ENCODE assay signal across 7 cellular contexts in the genomic region with DNA sequence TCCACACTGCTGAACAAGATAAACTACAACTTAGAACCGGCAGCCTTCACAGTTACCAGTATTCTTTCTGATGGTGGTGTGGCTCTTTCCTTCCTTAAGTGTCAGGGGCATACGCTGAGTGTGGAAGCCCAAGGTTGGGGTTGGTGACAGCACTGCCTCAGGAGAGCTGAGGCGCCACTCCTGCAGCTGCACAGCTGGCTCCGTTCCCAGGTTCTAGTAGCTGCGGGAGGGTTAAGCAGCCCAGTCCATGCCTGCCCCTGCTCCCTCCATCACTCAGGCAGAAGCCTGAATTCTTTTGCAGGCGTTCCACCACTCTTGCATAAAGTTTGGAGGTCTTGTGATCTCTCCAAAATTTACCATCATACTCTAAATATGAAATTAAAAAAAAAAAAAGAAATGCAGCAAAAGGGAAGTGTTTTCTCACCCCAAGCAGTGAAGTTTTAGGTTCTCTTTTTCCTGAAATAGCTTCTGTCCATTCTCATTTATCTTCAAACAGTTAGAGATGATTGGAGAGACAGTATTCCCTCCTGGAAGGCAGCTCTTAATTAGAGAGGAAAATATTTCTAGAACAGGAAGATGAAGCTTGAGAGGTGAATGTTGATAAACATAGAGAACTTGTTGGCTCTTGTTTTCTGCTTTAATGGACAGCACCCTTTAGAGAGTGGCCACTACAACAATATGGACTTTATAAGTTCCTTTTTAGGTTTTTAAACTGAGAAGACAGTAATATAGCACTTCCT.
DNase-seq lines count a peak whose midpoint lies in the region; ATAC-seq and TF ChIP-seq lines count a peak whose summit lies in the region.

No MANE protein-coding gene starts in this region.

- peak overlapping the region in 4 of 10 donors; percentile 5 to 55 (median 23) for H3K4me3 Mint-ChIP-seq in naive thymus-derived CD4-positive, alpha-beta T cell
- no peak overlapping the region for H3K4me3 Mint-ChIP-seq in CD4-positive, alpha-beta T cell

- TF ChIP-seq CTCF in fibroblast of mammary gland (conservative IDR thresholded peaks at IDR 0.05; ENCODE audit: control insufficient read depth, insufficient read depth, low read depth, low read length) = no peak
- TF ChIP-seq CTCF in CD4-positive, alpha-beta T cell (IDR thresholded peaks at IDR 0.05) = no peak

- peak overlapping the region; percentile 60 for H3K4me3 ChIP-seq in fibroblast of mammary gland (ENCODE audit: control insufficient read depth, low read depth, low read length)
- H3K4me3 ChIP-seq in naive thymus-derived CD4-positive, alpha-beta T cell (ENCODE audit: low read length) = no peak overlapping the region

- H3K27me3 Mint-ChIP-seq in naive thymus-derived CD4-positive, alpha-beta T cell = peaks cover 16 to 51% (median 20%) of the 10 kb centered on the region in 5 donors
- peaks cover 20% of the 10 kb centered on the region for H3K27me3 Mint-ChIP-seq in CD4-positive, alpha-beta T cell

- ATAC-seq in GM21390 (IDR thresholded peaks at IDR 0.05; ENCODE audit: unreplicated experiment) (peak; percentile 79), GM19023 (IDR thresholded peaks at IDR 0.05; ENCODE audit: unreplicated experiment) (no peak)
- peak; percentile 56 for ATAC-seq in naive thymus-derived CD4-positive, alpha-beta T cell
- no peak for ATAC-seq in CD4-positive, alpha-beta T cell (ENCODE audit: poor library complexity)

- H3K27ac ChIP-seq in naive thymus-derived CD4-positive, alpha-beta T cell (ENCODE audit: low read depth, low read length) = no peak overlapping the region
- no peak overlapping the region for H3K27ac ChIP-seq in CD4-positive, alpha-beta T cell (ENCODE audit: low read depth, low read length)

- H3K36me3 ChIP-seq in naive thymus-derived CD4-positive, alpha-beta T cell (ENCODE audit: control insufficient read depth in 2 of 3, insufficient read depth in 3 of 3, low read length in 3 of 3) = no peaks in the 10 kb centered on the region

- no peak overlapping the region for H3K27ac Mint-ChIP-seq in naive thymus-derived CD4-positive, alpha-beta T cell
- no peak overlapping the region for H3K27ac Mint-ChIP-seq in CD4-positive, alpha-beta T cell

- CTCF ChIA-PET in naive thymus-derived CD4-positive, alpha-beta T cell (lab: Charles Lee) = no interaction called here
- CTCF ChIA-PET in CD4-positive, alpha-beta T cell (lab: Charles Lee) = no interaction called here

- intact Hi-C loops in naive thymus-derived CD4-positive, alpha-beta T cell (cut with micrococcal nuclease) = no loop called here
- intact Hi-C loops in CD4-positive, alpha-beta T cell (cut with DNase I, micrococcal nuclease) = no loop called here

- peaks cover 0 to 3% (median 0%) of the 10 kb centered on the region in 5 donors for H3K36me3 Mint-ChIP-seq in naive thymus-derived CD4-positive, alpha-beta T cell
- H3K36me3 Mint-ChIP-seq in CD4-positive, alpha-beta T cell (ENCODE audit: low read depth) = no peaks in the 10 kb centered on the region

- peaks cover 0 to 1% (median 0%) of the 10 kb centered on the region in 11 donors for H3K9me3 Mint-ChIP-seq in naive thymus-derived CD4-positive, alpha-beta T cell
- no peaks in the 10 kb centered on the region for H3K9me3 Mint-ChIP-seq in CD4-positive, alpha-beta T cell

- POLR2A ChIA-PET in naive thymus-derived CD4-positive, alpha-beta T cell (lab: Charles Lee) = no interaction called here
- POLR2A ChIA-PET in CD4-positive, alpha-beta T cell (lab: Charles Lee) = no interaction called here

- no peaks in the 10 kb centered on the region for H3K4me1 ChIP-seq in naive thymus-derived CD4-positive, alpha-beta T cell (ENCODE audit: control insufficient read depth in 2 of 2, insufficient read depth in 2 of 2, low read length in 2 of 2)

- peaks cover 0 to 20% (median 13%) of the 10 kb centered on the region in 7 donors for H3K4me1 Mint-ChIP-seq in naive thymus-derived CD4-positive, alpha-beta T cell
- peaks cover 19% of the 10 kb centered on the region for H3K4me1 Mint-ChIP-seq in CD4-positive, alpha-beta T cell (ENCODE audit: low read depth)

- DNase-seq in NCI-H1092 treated with DMSO at 0.1 percent for 48 hours (lab: John Stamatoyannopoulos, UW) = peak; percentile 86
- peak; percentile 24 for DNase-seq in SKM-1 treated with dmso at 0.1 percent for 144 hours (lab: John Stamatoyannopoulos, UW; ENCODE audit: unreplicated experiment)
- peak; percentile 73 for DNase-seq in fibroblast of mammary gland (ENCODE audit: low read depth)
- no peak for DNase-seq in naive thymus-derived CD4-positive, alpha-beta T cell
- DNase-seq in CD4-positive, alpha-beta T cell = no peak

- H3K9me3 ChIP-seq in naive thymus-derived CD4-positive, alpha-beta T cell (ENCODE audit: control insufficient read depth in 2 of 3, low read length in 3 of 3) = no peaks in the 10 kb centered on the region
- no peaks in the 10 kb centered on the region for H3K9me3 ChIP-seq in CD4-positive, alpha-beta T cell (ENCODE audit: control insufficient read depth, low read length)

- H3K27me3 ChIP-seq in naive thymus-derived CD4-positive, alpha-beta T cell (ENCODE audit: control insufficient read depth in 2 of 2, insufficient read depth in 2 of 2, low read length in 2 of 2) = no peaks in the 10 kb centered on the region
- H3K27me3 ChIP-seq in CD4-positive, alpha-beta T cell (ENCODE audit: control insufficient read depth, insufficient read depth, low read length) = no peaks in the 10 kb centered on the region

Comparison
In these comparisons a context has a peak if more than half of its experiments do, and no peak if none do; other contexts are left out.
1. ATAC-seq: peak in GM21390 (single experiment) and naive thymus-derived CD4-positive, alpha-beta T cell (single experiment); none in GM19023 (single experiment) and CD4-positive, alpha-beta T cell (single experiment).
2. DNase-seq: peak in NCI-H1092 treated with DMSO at 0.1 percent for 48 hours (single experiment), SKM-1 treated with dmso at 0.1 percent for 144 hours (single experiment) and fibroblast of mammary gland (single experiment); none in naive thymus-derived CD4-positive, alpha-beta T cell (0 of 9) and CD4-positive, alpha-beta T cell (0 of 10).